8 cellular contexts compared by ENCODE assay signal in the genomic region with DNA sequence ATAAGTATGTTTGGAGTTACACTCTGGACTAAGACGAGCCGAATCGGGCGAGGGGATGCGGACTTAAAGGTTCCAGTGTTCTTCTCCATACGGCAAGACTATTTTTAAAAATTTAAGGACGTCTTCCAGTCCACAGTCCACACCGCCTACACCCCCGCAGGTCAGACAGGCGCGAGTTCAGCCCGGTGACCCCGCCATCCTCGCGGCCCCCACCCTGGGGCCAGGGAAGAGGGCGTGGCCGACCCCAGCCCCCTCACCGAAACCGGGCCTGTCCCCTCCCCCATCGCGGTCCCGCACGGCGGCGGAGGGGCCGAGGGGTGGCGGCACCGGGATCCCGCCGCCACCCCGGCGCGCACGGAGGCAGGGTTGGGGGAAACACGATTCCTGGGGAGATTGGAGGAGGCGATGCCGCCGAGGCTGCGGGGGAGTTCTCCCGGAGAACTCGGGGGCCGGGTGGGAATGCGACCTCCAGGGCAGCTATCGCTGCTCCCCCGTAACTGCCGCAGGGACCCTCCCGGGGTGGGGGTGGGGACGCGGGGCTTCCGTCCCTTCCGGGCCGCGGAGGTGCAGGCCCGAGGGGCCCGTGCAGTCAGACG. TPM values are rescaled to one million over a fixed set of nuclear protein-coding genes. Genes with fewer than 3 reads are reported as not detected.
A peak's percentile ranks its signal among the peaks of the same experiment; 100 is the strongest.
DNase-seq lines count a peak whose midpoint lies in the region.

No MANE protein-coding gene starts in this region.

- H3K9me3 ChIP-seq in HUES64 (ENCODE audit: insufficient read depth, low read depth, low read length): no peaks in the 10 kb centered on the region
- no peaks in the 10 kb centered on the region for H3K9me3 ChIP-seq in mononuclear cell (ENCODE audit: low read depth, low read length)

- H3K4me1 ChIP-seq in HUES64 (ENCODE audit: insufficient read depth, low read length) (peaks cover 19% of the 10 kb centered on the region), mononuclear cell (ENCODE audit: insufficient read depth, low read length) (peaks cover 28% of the 10 kb centered on the region)

- peak overlapping the region; percentile 73; the same call in 1 of the 2 replicates for H3K27ac ChIP-seq in HUES64 (ENCODE audit: low read depth, low read length)

- no peaks in the 10 kb centered on the region for H3K36me3 ChIP-seq in HUES64 (ENCODE audit: insufficient read depth, low read length)

- peak overlapping the region; percentile 73 for H3K9ac ChIP-seq in HUES64 (ENCODE audit: low read depth, low read length)

- DNase-seq in DMS 273 (lab: John Stamatoyannopoulos, UW; ENCODE audit: unreplicated experiment): peak; percentile 66
- no peak for DNase-seq in DMS 273 treated with DMSO at 0.1 percent for 48 hours (lab: John Stamatoyannopoulos, UW)
- DNase-seq in cerebellum (ENCODE audit: low spot score): peak; percentile 26
- DNase-seq in DMS53 treated with DMSO at 0.1 percent for 48 hours (lab: John Stamatoyannopoulos, UW; ENCODE audit: unreplicated experiment): no peak
- no peak for DNase-seq in NCI-H1436 (lab: John Stamatoyannopoulos, UW)
- no peak for DNase-seq in SW480 (ENCODE audit: low spot score)

- H3K27me3 ChIP-seq in HUES64 (ENCODE audit: insufficient read depth, low read length): peaks cover 38% of the 10 kb centered on the region
- H3K27me3 ChIP-seq in mononuclear cell (ENCODE audit: insufficient read depth, low read length): peaks cover 32% of the 10 kb centered on the region

- WGBS in HUES64: 1% methylated on average over 55 of the region's 56 CpGs

- H3K4me3 ChIP-seq in HUES64 (ENCODE audit: low read length) (peak overlapping the region; percentile 56), mononuclear cell (ENCODE audit: low read length) (peak overlapping the region; percentile 13)

RNA-seq across cellular contexts. Expression of a gene that starts 24.6 kb away (rescaled TPM):
- polyA plus RNA-seq in HUES64 (2013, experiment 1 of 2): 9.8 TPM
- 10.7 TPM for polyA plus RNA-seq in HUES64 (2013, experiment 2 of 2)
- total RNA-seq in cerebellum: 14.9 TPM
- total RNA-seq in mononuclear cell: 89.7 TPM

Comparison
In these comparisons a context has a peak if more than half of its experiments do, and no peak if none do; other contexts are left out.
1. DNase-seq: peak in DMS 273 (single experiment) and cerebellum (single experiment); none in DMS 273 treated with DMSO at 0.1 percent for 48 hours (single experiment), DMS53 treated with DMSO at 0.1 percent for 48 hours (single experiment), NCI-H1436 (single experiment) and SW480 (single experiment).